13 cellular contexts compared by ENCODE assay signal in genomic region chr2:145748927-145749326, GRCh38.
DNase-seq lines count a peak whose midpoint lies in the region; ATAC-seq and TF ChIP-seq lines count a peak whose summit lies in the region.
"Had no signal": no experiment of that assay in that cellular context is flagged by ENCODE, and none has a peak within 500 bp of the region (broad histone marks: within the 10 kb centered on the region; RNA-seq: fewer than 3 reads in every experiment).

No MANE protein-coding gene starts in this region.

- TF ChIP-seq POLR2A in GM18505 (IDR thresholded peaks at IDR 0.05; ENCODE audit: borderline replicate concordance, extremely low read depth, insufficient read depth, insufficient read length) (no peak), stomach (IDR thresholded peaks at IDR 0.05) (no peak)

- intact Hi-C loops in stomach (cut with DNase I; ENCODE audit: low total_unique reads): no loop called here
- intact Hi-C loops in mammary epithelial cell (cut with micrococcal nuclease): loop anchor here (10.0 kb wide), 1 partner anchor 114 kb away; no protein-coding TSS in a partner anchor

- no peaks in the 10 kb centered on the region for H4K20me1 ChIP-seq in mammary epithelial cell (ENCODE audit: insufficient read depth, low read length)
- H4K20me1 ChIP-seq: BLaER1 treated with 17β-estradiol and CSF1 and Interleukin-3, amounts not matched to agents 10 nM and 100 nM had no signal

- ATAC-seq in GM18505 (IDR thresholded peaks at IDR 0.05; ENCODE audit: unreplicated experiment) (peak; percentile 51), GM19463 (IDR thresholded peaks at IDR 0.05; ENCODE audit: unreplicated experiment) (peak; percentile 46), HG02938 (IDR thresholded peaks at IDR 0.05; ENCODE audit: unreplicated experiment) (peak; percentile 55), HG03575 (IDR thresholded peaks at IDR 0.05; ENCODE audit: extremely low read depth, insufficient number of reproducible peaks, low FRiP score, unreplicated experiment) (peak; percentile 43)

- H3K4me3 ChIP-seq in stomach (no peak overlapping the region), mammary epithelial cell (replicated peaks in 1 of 3; ENCODE audit: insufficient read depth in 1 of 3, low read depth in 2 of 3, low read length in 3 of 3) (no peak overlapping the region)
- H3K4me3 ChIP-seq: BLaER1 treated with 17β-estradiol and CSF1 and Interleukin-3, amounts not matched to agents 10 nM and 100 nM; esophagus squamous epithelium had no signal

- no peaks in the 10 kb centered on the region for H3K27me3 ChIP-seq in stomach
- H3K27me3 ChIP-seq in mammary epithelial cell (ENCODE audit: insufficient read depth, low read length): no peaks in the 10 kb centered on the region
- H3K27me3 ChIP-seq: BLaER1 treated with 17β-estradiol and CSF1 and Interleukin-3, amounts not matched to agents 10 nM and 100 nM; brain microvascular endothelial cell; esophagus squamous epithelium had no signal

- BruUV-seq in mammary epithelial cell (replicated peaks; lab: Mats Ljungman, UMichigan): no TSS peak

- no peak overlapping the region for H3K27ac ChIP-seq in stomach
- no peak overlapping the region for H3K27ac ChIP-seq in mammary epithelial cell (ENCODE audit: insufficient read depth, low read depth, low read length)
- H3K27ac ChIP-seq: brain microvascular endothelial cell, esophagus squamous epithelium, neutrophil had no signal

- in situ Hi-C loops in mammary epithelial cell (cut with MboI; ENCODE audit: low sequenced_read_pairs in 2 of 2): no loop called here

- no peaks in the 10 kb centered on the region for H3K79me2 ChIP-seq in mammary epithelial cell (ENCODE audit: insufficient read depth, low read length)

- TF ChIP-seq CTCF in stomach (IDR thresholded peaks at IDR 0.05) (no peak), mammary epithelial cell (conservative IDR thresholded peaks at IDR 0.05 in 1 of 2, IDR thresholded peaks at IDR 0.05 in 1 of 2; ENCODE audit: extremely low read depth in 1 of 2, insufficient read depth in 1 of 2, low read depth in 1 of 2, low read length in 2 of 2) (no peak)

- WGBS in stomach, 5 donors: 24 to 46% (median 37%) methylated on average over 2 of the region's 2 CpGs
- WGBS in mammary epithelial cell (ENCODE audit: low coverage, missing lambda C conversion rate): 69% methylated on average over 2 of the region's 2 CpGs

- dilution Hi-C loops in mammary epithelial cell (cut with HindIII; ENCODE audit: low sequenced_read_pairs): no loop called here

- no peak overlapping the region for H2AFZ ChIP-seq in mammary epithelial cell (ENCODE audit: low read depth, low read length)

- no peak for DNase-seq in stomach
- DNase-seq in mammary epithelial cell: no peak
- DNase-seq in hypothalamus (lab: John Stamatoyannopoulos, UW): no peak
- DNase-seq in NCI-H1436 (lab: John Stamatoyannopoulos, UW): no peak
- DNase-seq: activated CD8-positive, alpha-beta memory T cell treated with anti-CD3 and anti-CD28 coated beads, Interleukin-2, amount 50 U/mL, for 48 hours; brain microvascular endothelial cell; esophagus squamous epithelium had no signal

- no peak for TF ChIP-seq EP300 in stomach (IDR thresholded peaks at IDR 0.05)

- no peak overlapping the region for H3K9ac ChIP-seq in mammary epithelial cell (ENCODE audit: insufficient read depth, low read length)
- H3K9ac ChIP-seq: BLaER1 treated with 17β-estradiol and CSF1 and Interleukin-3, amounts not matched to agents 10 nM and 100 nM had no signal

- H3K36me3 ChIP-seq in stomach: no peaks in the 10 kb centered on the region
- H3K36me3 ChIP-seq in mammary epithelial cell (ENCODE audit: insufficient read depth, low read length): no peaks in the 10 kb centered on the region
- H3K36me3 ChIP-seq: BLaER1 treated with 17β-estradiol and CSF1 and Interleukin-3, amounts not matched to agents 10 nM and 100 nM; brain microvascular endothelial cell; esophagus squamous epithelium; neutrophil had no signal

- CTCF ChIA-PET in mammary epithelial cell (lab: Charles Lee; ENCODE audit: low non-redundant PET): no interaction called here

- H3K9me3 ChIP-seq in stomach (no peaks in the 10 kb centered on the region), mammary epithelial cell (replicated peaks; ENCODE audit: insufficient read depth, low read length) (no peaks in the 10 kb centered on the region)
- H3K9me3 ChIP-seq: BLaER1 treated with 17β-estradiol and CSF1 and Interleukin-3, amounts not matched to agents 10 nM and 100 nM; esophagus squamous epithelium; neutrophil had no signal

- H3K4me1 ChIP-seq in stomach: peaks cover 7 to 42% (median 29%) of the 10 kb centered on the region in 4 donors
- H3K4me1 ChIP-seq in mammary epithelial cell (ENCODE audit: insufficient read depth, low read length): peaks cover 26% of the 10 kb centered on the region

- no peak overlapping the region for H3K4me2 ChIP-seq in mammary epithelial cell (ENCODE audit: insufficient read depth, low read depth, low read length)
